ENCODE assay signal across 1 cellular context in genomic region chr2:68907232-68907922, GRCh38.
TF ChIP-seq lines count a peak whose summit lies in the region.

No MANE protein-coding gene starts in this region.

TF ChIP-seq in IMR-90, 13 proteins besides CTCF, POLR2A, EP300 and RAD21:
- TF ChIP-seq NFE2L2 (IDR thresholded peaks at IDR 0.05; ENCODE audit: low read depth, low read length) (peak; percentile 64), SMC3 (IDR thresholded peaks at IDR 0.05; ENCODE audit: low read depth, low read length) (no peak), BHLHE40 (IDR thresholded peaks at IDR 0.05; ENCODE audit: low read depth, low read length) (no peak), CEBPB (IDR thresholded peaks at IDR 0.05; ENCODE audit: low read depth, low read length) (no peak), USF2 (IDR thresholded peaks at IDR 0.05; ENCODE audit: low read depth, low read length) (no peak), CHD1 (IDR thresholded peaks at IDR 0.05; ENCODE audit: low read depth, low read length) (no peak), MXI1 (IDR thresholded peaks at IDR 0.05; ENCODE audit: borderline replicate concordance, low read depth, low read length) (no peak), RFX5 (IDR thresholded peaks at IDR 0.05; ENCODE audit: low read depth, low read length) (no peak)
TF ChIP-seq in IMR-90: peak in this region for 1.
